9 cellular contexts compared by ENCODE assay signal in the genomic region with DNA sequence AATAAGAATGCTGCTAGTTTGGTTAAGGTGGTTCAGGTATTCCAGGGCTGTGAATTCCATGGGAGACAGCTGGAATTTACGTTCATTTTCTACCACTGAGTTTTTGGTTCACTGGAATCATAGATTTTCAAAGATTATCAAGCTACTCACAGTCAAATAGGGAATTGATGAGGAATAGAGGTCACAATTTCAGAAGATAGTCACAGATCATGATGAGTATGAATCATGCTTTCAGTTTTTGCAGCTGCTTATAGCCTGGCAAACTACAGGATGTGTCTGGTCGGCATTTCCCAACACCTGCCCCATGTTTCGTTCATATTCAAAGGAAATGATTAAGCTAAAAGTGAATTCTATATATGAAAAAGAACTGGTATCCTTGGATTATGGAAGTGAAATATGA. TPM values are rescaled to one million over a fixed set of nuclear protein-coding genes. Genes with fewer than 3 reads are reported as not detected.
A peak's percentile ranks its signal among the peaks of the same experiment; 100 is the strongest.
DNase-seq lines count a peak whose midpoint lies in the region; ATAC-seq and TF ChIP-seq lines count a peak whose summit lies in the region.
"Had no signal": no experiment of that assay in that cellular context is flagged by ENCODE, and none has a peak within 500 bp of the region (broad histone marks: within the 10 kb centered on the region; RNA-seq: fewer than 3 reads in every experiment).

No MANE protein-coding gene starts in this region.

- H3K36me3 ChIP-seq in heart right ventricle = peaks cover 0 to 3% (median 0%) of the 10 kb centered on the region in 9 donors

- WGBS in heart right ventricle, 2 donors = 72 to 86% methylated on average over 3 of the region's 3 CpGs

- no peaks in the 10 kb centered on the region for H3K27me3 ChIP-seq in heart right ventricle

- TF ChIP-seq CTCF in heart right ventricle (IDR thresholded peaks at IDR 0.05) = no peak

- no peak overlapping the region for H3K4me3 ChIP-seq in heart right ventricle

- peaks cover 2% of the 10 kb centered on the region for H3K36me3 Mint-ChIP-seq in T-helper 2 cell treated with Interferon-gamma antibody and Interleukin-4, amounts not matched to agents 5 μg/mL and 100 μg/mL, for 36 hours (ENCODE audit: low read depth)

- H3K27ac Mint-ChIP-seq in T-helper 2 cell treated with Interferon-gamma antibody and Interleukin-4, amounts not matched to agents 5 μg/mL and 100 μg/mL, for 36 hours = peak overlapping the region; percentile 79
- H3K27ac Mint-ChIP-seq: memory B cell had no signal

- H3K4me3 Mint-ChIP-seq in T-helper 2 cell treated with Interferon-gamma antibody and Interleukin-4, amounts not matched to agents 5 μg/mL and 100 μg/mL, for 36 hours = no peak overlapping the region
- H3K4me3 Mint-ChIP-seq: memory B cell had no signal

- ATAC-seq in HG03060 (IDR thresholded peaks at IDR 0.05; ENCODE audit: low read depth, unreplicated experiment) (peak; percentile 90), heart right ventricle (no peak)

- peak overlapping the region in 1 of 10 donors; percentile 32 for H3K27ac ChIP-seq in heart right ventricle

- no peaks in the 10 kb centered on the region for H3K9me3 Mint-ChIP-seq in T-helper 2 cell treated with Interferon-gamma antibody and Interleukin-4, amounts not matched to agents 5 μg/mL and 100 μg/mL, for 36 hours
- H3K9me3 Mint-ChIP-seq: memory B cell had no signal

- intact Hi-C loops in heart right ventricle (cut with DNase I) = no loop called here

- peaks cover 0 to 24% (median 0%) of the 10 kb centered on the region in 9 donors for H3K4me1 ChIP-seq in heart right ventricle

- DNase-seq in activated T-cell treated with anti-CD3 and anti-CD28 coated beads for 48 hours (ENCODE audit: low read depth) = peak; percentile 8
- DNase-seq in activated T-cell treated with anti-CD3 and anti-CD28 coated beads, Interleukin-2, amount 50 U/mL, for 1 hour = no peak
- DNase-seq in T-helper 2 cell treated with Interferon-gamma antibody and Interleukin-4, amounts not matched to agents 5 μg/mL and 100 μg/mL, for 36 hours (ENCODE audit: low spot score) = peak; percentile 53
- DNase-seq in stimulated activated CD4-positive, alpha-beta T cell treated with anti-CD3 and anti-CD28 coated beads, Interleukin-15, amount 100 ng/mL, for 48 hours (ENCODE audit: low read depth in 2 of 2) = peak; percentile 22 to 25
- DNase-seq in cerebellar nuclear complex (lab: John Stamatoyannopoulos, UW) = no peak
- no peak for DNase-seq in heart right ventricle
- DNase-seq in C1 segment of cervical spinal cord (lab: John Stamatoyannopoulos, UW) = no peak

- H3K4me1 Mint-ChIP-seq in T-helper 2 cell treated with Interferon-gamma antibody and Interleukin-4, amounts not matched to agents 5 μg/mL and 100 μg/mL, for 36 hours (ENCODE audit: low read depth) = peaks cover 12% of the 10 kb centered on the region
- H3K4me1 Mint-ChIP-seq: memory B cell had no signal

- no peaks in the 10 kb centered on the region for H3K9me3 ChIP-seq in heart right ventricle

- H3K27me3 Mint-ChIP-seq in T-helper 2 cell treated with Interferon-gamma antibody and Interleukin-4, amounts not matched to agents 5 μg/mL and 100 μg/mL, for 36 hours (ENCODE audit: low read depth) = no peaks in the 10 kb centered on the region
- H3K27me3 Mint-ChIP-seq: memory B cell had no signal

RNA-seq across cellular contexts. Expression of gene BCKDHB, which starts 58.7 kb away (rescaled TPM):
- 10 to 100 TPM; 24.9 to 46.4 (median 33.0) TPM for total RNA-seq in heart right ventricle
- 10 to 100 TPM in 1 of 2 donors, 1 to 10 TPM in 1; 7.1 to 11.1 TPM for polyA plus RNA-seq in heart right ventricle

Comparison
In these comparisons a context has a peak if more than half of its experiments do, and no peak if none do; other contexts are left out.
1. DNase-seq: peak in activated T-cell treated with anti-CD3 and anti-CD28 coated beads for 48 hours (single experiment), T-helper 2 cell treated with Interferon-gamma antibody and Interleukin-4, amounts not matched to agents 5 μg/mL and 100 μg/mL, for 36 hours (single experiment) and stimulated activated CD4-positive, alpha-beta T cell treated with anti-CD3 and anti-CD28 coated beads, Interleukin-15, amount 100 ng/mL, for 48 hours (2 of 2); none in activated T-cell treated with anti-CD3 and anti-CD28 coated beads, Interleukin-2, amount 50 U/mL, for 1 hour (single experiment), cerebellar nuclear complex (0 of 2), heart right ventricle (0 of 2) and C1 segment of cervical spinal cord (0 of 14).